25 cellular contexts compared by ENCODE assay signal in the genomic region with DNA sequence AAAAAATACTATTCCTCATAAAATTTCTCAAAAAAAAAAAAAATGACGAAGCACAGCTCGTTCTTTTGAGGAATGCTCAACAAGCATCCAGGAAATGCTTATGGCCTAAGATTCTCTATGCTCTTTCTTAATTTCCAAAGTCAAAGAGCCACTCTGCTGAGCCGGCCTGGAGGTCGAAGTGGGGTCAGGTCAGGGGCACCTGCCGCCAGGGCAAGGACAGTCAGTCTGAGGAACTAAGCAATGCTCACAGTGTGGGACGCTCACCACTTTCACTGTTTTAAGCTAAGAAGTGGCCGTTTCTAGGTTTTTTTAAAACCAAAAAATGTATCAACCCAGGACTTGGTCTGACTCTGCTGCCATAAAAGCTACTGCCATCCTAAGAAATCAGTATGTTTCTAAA. TPM values are rescaled to one million over a fixed set of nuclear protein-coding genes. Genes with fewer than 3 reads are reported as not detected.
"Had no signal": no experiment of that assay in that cellular context is flagged by ENCODE, and none has a peak within 500 bp of the region (broad histone marks: within the 10 kb centered on the region; RNA-seq: fewer than 3 reads in every experiment).

No MANE protein-coding gene starts in this region.

- ATAC-seq: gastrocnemius medialis; left cardiac atrium; sciatic nerve; stimulated activated memory B cell treated with anti-CD40 and anti-IgM and Interleukin-4, amounts not matched to agents 10 μg/mL and 1 μg/mL and 100 μg/mL, for 72 hours had no signal

- H3K4me3 ChIP-seq: breast epithelium, colonic mucosa, dorsolateral prefrontal cortex, esophagus muscularis mucosa, gastrocnemius medialis, stomach had no signal

- H3K27me3 ChIP-seq: breast epithelium, colonic mucosa, dorsolateral prefrontal cortex, esophagus muscularis mucosa, gastrocnemius medialis, stomach had no signal

- DNase-seq: activated CD4-positive, alpha-beta T cell treated with anti-CD3 and anti-CD28 coated beads, Interleukin-2, amount 10 ng/mL, durations not matched to agents 7 days and 5 days; activated CD4-positive, CD25-positive, alpha-beta regulatory T cell treated with anti-CD3 and anti-CD28 coated beads, Interleukin-2, amount 50 U/mL, for 72 hours; activated naive CD4-positive, alpha-beta T cell; activated naive CD8-positive, alpha-beta T cell treated with anti-CD3 and anti-CD28 coated beads, Interleukin-2, amount 10 ng/mL, durations not matched to agents 7 days and 5 days; activated T-cell treated with anti-CD3 and anti-CD28 coated beads, Interleukin-2, amount 50 U/mL, for 24 hours; amniotic stem cell; colonic mucosa; dorsolateral prefrontal cortex; gastrocnemius medialis; hypothalamus; left cardiac atrium; small intestine; stimulated activated CD4-positive, alpha-beta T cell treated with anti-CD3 and anti-CD28 coated beads, Interleukin-2, amount 100 ng/mL, for 24 hours; stomach; SW 1271 had no signal

- H3K9me3 ChIP-seq: breast epithelium, colonic mucosa, esophagus muscularis mucosa, gastrocnemius medialis, stomach had no signal

- H3K9me3 Mint-ChIP-seq: activated CD4-positive, alpha-beta T cell treated with anti-CD3 and anti-CD28 coated beads, Interleukin-2, amount 10 ng/mL, durations not matched to agents 7 days and 5 days; activated naive CD8-positive, alpha-beta T cell treated with anti-CD3 and anti-CD28 coated beads, Interleukin-2, amount 10 ng/mL, durations not matched to agents 7 days and 5 days; activated T-cell treated with anti-CD3 and anti-CD28 coated beads, Interleukin-2, amount 50 U/mL, for 24 hours; activated T-helper 2 cell treated with anti-CD3 and anti-CD28 coated beads, Interferon-gamma antibody, Interleukin-2, Interleukin-4, amounts not matched to agents 10 μg/mL and 5 μg/mL and 100 μg/mL, durations not matched to agents 14 hours and 24 hours and 36 hours; memory B cell; nephron; stimulated activated memory B cell treated with anti-CD40 and anti-IgM and Interleukin-4, amounts not matched to agents 10 μg/mL and 1 μg/mL and 100 μg/mL, for 72 hours; type B pancreatic cell had no signal

- H3K27me3 Mint-ChIP-seq: activated CD4-positive, alpha-beta T cell treated with anti-CD3 and anti-CD28 coated beads, Interleukin-2, amount 10 ng/mL, durations not matched to agents 7 days and 5 days; activated naive CD8-positive, alpha-beta T cell treated with anti-CD3 and anti-CD28 coated beads, Interleukin-2, amount 10 ng/mL, durations not matched to agents 7 days and 5 days; activated T-cell treated with anti-CD3 and anti-CD28 coated beads, Interleukin-2, amount 50 U/mL, for 24 hours; memory B cell; stimulated activated memory B cell treated with anti-CD40 and anti-IgM and Interleukin-4, amounts not matched to agents 10 μg/mL and 1 μg/mL and 100 μg/mL, for 72 hours; type B pancreatic cell had no signal

- H3K4me1 ChIP-seq: breast epithelium, colonic mucosa had no signal

- H3K36me3 ChIP-seq: breast epithelium, colonic mucosa had no signal

- FAIRE-seq: small intestine had no signal

- H3K27ac ChIP-seq: breast epithelium, colonic mucosa, dorsolateral prefrontal cortex, esophagus muscularis mucosa, gastrocnemius medialis, stomach had no signal

- H3K4me3 Mint-ChIP-seq: activated CD4-positive, alpha-beta T cell treated with anti-CD3 and anti-CD28 coated beads, Interleukin-2, amount 10 ng/mL, durations not matched to agents 7 days and 5 days; activated naive CD8-positive, alpha-beta T cell treated with anti-CD3 and anti-CD28 coated beads, Interleukin-2, amount 10 ng/mL, durations not matched to agents 7 days and 5 days; activated T-cell treated with anti-CD3 and anti-CD28 coated beads, Interleukin-2, amount 50 U/mL, for 24 hours; memory B cell; nephron; stimulated activated memory B cell treated with anti-CD40 and anti-IgM and Interleukin-4, amounts not matched to agents 10 μg/mL and 1 μg/mL and 100 μg/mL, for 72 hours; type B pancreatic cell had no signal

- H3K27ac Mint-ChIP-seq: activated CD4-positive, alpha-beta T cell treated with anti-CD3 and anti-CD28 coated beads, Interleukin-2, amount 10 ng/mL, durations not matched to agents 7 days and 5 days; activated naive CD8-positive, alpha-beta T cell treated with anti-CD3 and anti-CD28 coated beads, Interleukin-2, amount 10 ng/mL, durations not matched to agents 7 days and 5 days; activated T-cell treated with anti-CD3 and anti-CD28 coated beads, Interleukin-2, amount 50 U/mL, for 24 hours; activated T-helper 2 cell treated with anti-CD3 and anti-CD28 coated beads, Interferon-gamma antibody, Interleukin-2, Interleukin-4, amounts not matched to agents 10 μg/mL and 5 μg/mL and 100 μg/mL, durations not matched to agents 14 hours and 24 hours and 36 hours; memory B cell; nephron; stimulated activated memory B cell treated with anti-CD40 and anti-IgM and Interleukin-4, amounts not matched to agents 10 μg/mL and 1 μg/mL and 100 μg/mL, for 72 hours; type B pancreatic cell had no signal

RNA-seq across cellular contexts. Expression of a gene that starts 37.1 kb away (rescaled TPM):
- total RNA-seq: activated CD4-positive, alpha-beta T cell treated with anti-CD3 and anti-CD28 coated beads, Interleukin-2, amount 10 ng/mL, durations not matched to agents 7 days and 5 days; activated naive CD8-positive, alpha-beta T cell treated with anti-CD3 and anti-CD28 coated beads, Interleukin-2, amount 10 ng/mL, durations not matched to agents 7 days and 5 days; activated T-helper 2 cell treated with anti-CD3 and anti-CD28 coated beads, Interferon-gamma antibody, Interleukin-2, Interleukin-4, amounts not matched to agents 10 μg/mL and 5 μg/mL and 100 μg/mL, durations not matched to agents 14 hours and 24 hours and 36 hours; colonic mucosa; esophagus muscularis mucosa; gastrocnemius medialis; stomach; T-helper 2 cell treated with Interferon-gamma antibody and Interleukin-4, amounts not matched to agents 100 ng/mL and 5 ng/mL, for 36 hours; temporal lobe had no signal
- polyA plus RNA-seq: stomach had no signal

RNA-seq across cellular contexts. Expression of a gene that starts 55.7 kb away (rescaled TPM):
- total RNA-seq: activated CD4-positive, alpha-beta T cell treated with anti-CD3 and anti-CD28 coated beads, Interleukin-2, amount 10 ng/mL, durations not matched to agents 7 days and 5 days; activated naive CD8-positive, alpha-beta T cell treated with anti-CD3 and anti-CD28 coated beads, Interleukin-2, amount 10 ng/mL, durations not matched to agents 7 days and 5 days; activated T-helper 2 cell treated with anti-CD3 and anti-CD28 coated beads, Interferon-gamma antibody, Interleukin-2, Interleukin-4, amounts not matched to agents 10 μg/mL and 5 μg/mL and 100 μg/mL, durations not matched to agents 14 hours and 24 hours and 36 hours; breast epithelium; gastrocnemius medialis; left cardiac atrium; T-helper 2 cell treated with Interferon-gamma antibody and Interleukin-4, amounts not matched to agents 100 ng/mL and 5 ng/mL, for 36 hours had no signal
